ENCODE assay signal across 15 cellular contexts in genomic region chr11:125401746-125402145, GRCh38.
DNase-seq lines count a peak whose midpoint lies in the region; ATAC-seq, FAIRE-seq and TF ChIP-seq lines count a peak whose summit lies in the region.
"Had no signal": no experiment of that assay in that cellular context is flagged by ENCODE, and none has a peak within 500 bp of the region (broad histone marks: within the 10 kb centered on the region; RNA-seq: fewer than 3 reads in every experiment).

No MANE protein-coding gene starts in this region.

- H3K27me3 Mint-ChIP-seq in activated T-cell treated with anti-CD3 and anti-CD28 coated beads, Interleukin-2, amount 50 U/mL, for 4 hours (ENCODE audit: low read depth), result peaks cover 55% of the 10 kb centered on the region

- H3K4me3 Mint-ChIP-seq in activated T-cell treated with anti-CD3 and anti-CD28 coated beads, Interleukin-2, amount 50 U/mL, for 4 hours, result no peak overlapping the region
- H3K4me3 Mint-ChIP-seq: mesothelial cell of epicardium had no signal

- no peaks in the 10 kb centered on the region for H3F3A ChIP-seq in smooth muscle cell (ENCODE audit: low read depth)

- H3K4me1 Mint-ChIP-seq in activated T-cell treated with anti-CD3 and anti-CD28 coated beads, Interleukin-2, amount 50 U/mL, for 4 hours (ENCODE audit: low read depth), result peaks cover 5% of the 10 kb centered on the region

- no peaks in the 10 kb centered on the region for H3K4me1 ChIP-seq in kidney (ENCODE audit: control insufficient read depth in 1 of 2, insufficient read depth in 1 of 2, low read depth in 1 of 2, low read length in 2 of 2)
- peaks cover 27% of the 10 kb centered on the region for H3K4me1 ChIP-seq in smooth muscle cell (ENCODE audit: low read depth)
- H3K4me1 ChIP-seq: BE2C had no signal

- H3K4me3 ChIP-seq in MG63 (no peak overlapping the region), kidney (ENCODE audit: low read length in 2 of 2) (no peak overlapping the region), smooth muscle cell (no peak overlapping the region)

- intact Hi-C loops in kidney (cut with DNase I), result no loop called here

- 58% methylated on average over 11 of the region's 11 CpGs for WGBS in smooth muscle cell (ENCODE audit: low lambda C conversion rate)

- no peak for ATAC-seq in activated T-cell treated with anti-CD3 and anti-CD28 coated beads, Interleukin-2, amount 50 U/mL, for 4 hours
- ATAC-seq in GM18867 (IDR thresholded peaks at IDR 0.05; ENCODE audit: unreplicated experiment), result no peak
- ATAC-seq: SK-N-SH treated with all-trans-retinoic acid at 6 μM for 48 hours had no signal

- H3K9me3 ChIP-seq in MG63 (no peaks in the 10 kb centered on the region), kidney (ENCODE audit: control insufficient read depth in 1 of 2, low read length in 2 of 2) (no peaks in the 10 kb centered on the region), smooth muscle cell (replicated peaks; ENCODE audit: low read depth) (no peaks in the 10 kb centered on the region)
- H3K9me3 ChIP-seq: BE2C had no signal

- TF ChIP-seq POLR2A in H54 (IDR thresholded peaks at IDR 0.05; ENCODE audit: low read depth, low read length), result no peak

- H3K27me3 ChIP-seq in MG63 (no peaks in the 10 kb centered on the region), smooth muscle cell (ENCODE audit: low read depth) (no peaks in the 10 kb centered on the region)

- H3K9me3 Mint-ChIP-seq in activated T-cell treated with anti-CD3 and anti-CD28 coated beads, Interleukin-2, amount 50 U/mL, for 4 hours, result no peaks in the 10 kb centered on the region
- H3K9me3 Mint-ChIP-seq: mesothelial cell of epicardium had no signal

- H3K36me3 Mint-ChIP-seq in activated T-cell treated with anti-CD3 and anti-CD28 coated beads, Interleukin-2, amount 50 U/mL, for 4 hours (ENCODE audit: insufficient read depth), result no peaks in the 10 kb centered on the region

- H3K36me3 ChIP-seq in MG63 (peaks cover 12% of the 10 kb centered on the region), kidney (ENCODE audit: control insufficient read depth in 1 of 2, insufficient read depth in 2 of 2, low read length in 2 of 2) (no peaks in the 10 kb centered on the region), smooth muscle cell (ENCODE audit: low read depth) (no peaks in the 10 kb centered on the region)
- H3K36me3 ChIP-seq: BE2C had no signal

- FAIRE-seq in kidney (lab: Jason Lieb, UNC), result no peak
- FAIRE-seq in H54 (lab: Jason Lieb, UNC), result no peak

- TF ChIP-seq CTCF in kidney (IDR thresholded peaks at IDR 0.05; ENCODE audit: borderline replicate concordance, extremely low read depth, insufficient read depth) (no peak), smooth muscle cell (IDR thresholded peaks at IDR 0.05; ENCODE audit: borderline replicate concordance, insufficient read depth, poor library complexity, severe bottlenecking) (no peak)

- H2AFZ ChIP-seq in smooth muscle cell (ENCODE audit: low read depth), result peak overlapping the region; percentile 37

- DNase-seq in MG63, result peak; percentile 18
- DNase-seq in dedifferentiated amniotic fluid mesenchymal stem cell (ENCODE audit: extremely low spot score), result peak; percentile 31
- DNase-seq in kidney, result peak; percentile 44
- no peak for DNase-seq in smooth muscle cell (lab: John Stamatoyannopoulos, UW; ENCODE audit: unreplicated experiment)
- no peak for DNase-seq in H54 (ENCODE audit: insufficient read length, low spot score)
- no peak for DNase-seq in NOMO-1 (lab: John Stamatoyannopoulos, UW; ENCODE audit: unreplicated experiment in 2 of 2)
- no peak for DNase-seq in activated T-cell treated with anti-CD3 and anti-CD28 coated beads, Interleukin-2, amount 50 U/mL, for 4 hours
- DNase-seq: activated naive CD4-positive, alpha-beta T cell treated with Interleukin-2 at 50 U/mL for 16 hours; BE2C; erythroblast; NCI-H2171; trophoblast cell had no signal

- H3K4me2 ChIP-seq in smooth muscle cell, result peak overlapping the region; percentile 68

- H3K9ac ChIP-seq in kidney (ENCODE audit: low read length in 2 of 2) (no peak overlapping the region), smooth muscle cell (ENCODE audit: low read depth) (no peak overlapping the region)

- no peaks in the 10 kb centered on the region for H3K79me2 ChIP-seq in smooth muscle cell (ENCODE audit: low read depth)

- no peaks in the 10 kb centered on the region for H4K20me1 ChIP-seq in smooth muscle cell (ENCODE audit: low read depth)

- H3K27ac ChIP-seq in kidney (ENCODE audit: low read depth in 2 of 2, low read length in 2 of 2), result no peak overlapping the region
- peak overlapping the region; percentile 42 for H3K27ac ChIP-seq in smooth muscle cell (ENCODE audit: low read depth)

Comparison
In these comparisons a context has a peak if more than half of its experiments do, and no peak if none do; other contexts are left out.
1. DNase-seq: peak in MG63 (single experiment), dedifferentiated amniotic fluid mesenchymal stem cell (single experiment) and kidney (single experiment); none in smooth muscle cell (single experiment), H54 (single experiment), NOMO-1 (0 of 2) and activated T-cell treated with anti-CD3 and anti-CD28 coated beads, Interleukin-2, amount 50 U/mL, for 4 hours (single experiment).